Comparison of ENCODE assay signal across 8 cellular contexts in genomic region chr7:148274118-148274517, GRCh38.
"Had no signal": no experiment of that assay in that cellular context is flagged by ENCODE, and none has a peak within 500 bp of the region (broad histone marks: within the 10 kb centered on the region; RNA-seq: fewer than 3 reads in every experiment).

No MANE protein-coding gene starts in this region.

- H2AFZ ChIP-seq: GM23248 had no signal

- H3K27ac ChIP-seq: GM23248 had no signal

- ATAC-seq: HCT116 had no signal

- FAIRE-seq: HTR-8/SVneo had no signal

- H3K4me3 ChIP-seq: GM23248, HAP-1 had no signal

- H3K4me1 ChIP-seq: HAP-1 had no signal

- DNase-seq: GM23248, GOT3, H7, HFFc6, KG1 had no signal

- H3K9me3 ChIP-seq: HAP-1 had no signal

- H3K36me3 ChIP-seq: HAP-1 had no signal

- H3K9ac ChIP-seq: GM23248 had no signal
